In the genomic region with DNA sequence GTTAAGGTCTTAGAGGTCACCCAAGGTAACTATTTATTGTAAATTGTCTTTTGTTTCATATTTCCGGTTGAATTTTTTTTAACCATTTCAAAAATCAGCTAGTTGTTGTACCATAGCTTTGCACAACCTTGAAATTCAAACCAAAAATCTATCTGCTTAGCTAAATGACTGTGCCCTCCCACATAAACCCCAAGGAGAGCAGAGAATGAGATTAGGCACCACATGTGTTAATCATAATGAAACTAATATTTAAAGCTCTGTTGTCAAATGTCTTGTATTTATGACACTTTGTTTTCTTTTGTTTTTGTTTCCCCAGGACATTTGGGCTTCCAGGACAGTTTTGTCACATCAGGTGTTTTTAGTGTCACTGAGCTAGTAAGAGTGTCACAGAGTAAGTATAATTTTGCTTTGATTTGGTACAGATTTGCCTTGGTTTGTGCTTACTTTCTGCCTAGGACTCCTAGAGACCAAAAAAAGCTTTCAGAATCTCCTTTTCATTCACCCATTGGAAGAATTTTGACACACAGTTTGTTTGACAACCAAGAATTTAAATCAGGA, we compare ENCODE assay signal across 10 cellular contexts.
DNase-seq lines count a peak whose midpoint lies in the region; ATAC-seq lines count a peak whose summit lies in the region.
"Had no signal": no experiment of that assay in that cellular context is flagged by ENCODE, and none has a peak within 500 bp of the region (broad histone marks: within the 10 kb centered on the region; RNA-seq: fewer than 3 reads in every experiment).

No MANE protein-coding gene starts in this region.

- peak overlapping the region; percentile 94 for H3K27ac Mint-ChIP-seq in stimulated activated effector memory CD8-positive, alpha-beta T cell treated with anti-CD3 and anti-CD28 coated beads, Interleukin-12 subunit alpha, Interleukin-12 subunit beta, amount 100 ng/mL, for 72 hours
- H3K27ac Mint-ChIP-seq: type B pancreatic cell had no signal

- H3K4me3 Mint-ChIP-seq in stimulated activated effector memory CD8-positive, alpha-beta T cell treated with anti-CD3 and anti-CD28 coated beads, Interleukin-12 subunit alpha, Interleukin-12 subunit beta, amount 100 ng/mL, for 72 hours, result peak overlapping the region; percentile 45
- H3K4me3 Mint-ChIP-seq: type B pancreatic cell had no signal

- DNase-seq in activated naive CD4-positive, alpha-beta T cell treated with Interleukin-2 at 50 U/mL for 16 hours, result peak; percentile 9
- DNase-seq in activated naive CD4-positive, alpha-beta T cell treated with anti-CD3 and anti-CD28 coated beads, Interleukin-2, amount 50 U/mL, for 16 hours, result no peak
- DNase-seq in stimulated activated effector memory CD8-positive, alpha-beta T cell treated with anti-CD3 and anti-CD28 coated beads, Interleukin-12 subunit alpha, Interleukin-12 subunit beta, amount 100 ng/mL, for 72 hours (ENCODE audit: low spot score in 2 of 2), result no peak
- no peak for DNase-seq in stimulated activated naive CD4-positive, alpha-beta T cell (lab: John Stamatoyannopoulos, UW)
- no peak for DNase-seq in hypothalamus (lab: John Stamatoyannopoulos, UW)
- no peak for DNase-seq in kidney glomerular epithelial cell (lab: John Stamatoyannopoulos, UW)
- DNase-seq: NK-92 treated with Interleukin-12 subunit alpha and Interleukin-12 subunit beta, amount 100 ng/mL, for 24 hours had no signal

- no peaks in the 10 kb centered on the region for H3K9me3 Mint-ChIP-seq in stimulated activated effector memory CD8-positive, alpha-beta T cell treated with anti-CD3 and anti-CD28 coated beads, Interleukin-12 subunit alpha, Interleukin-12 subunit beta, amount 100 ng/mL, for 72 hours
- H3K9me3 Mint-ChIP-seq: type B pancreatic cell had no signal

- peaks cover 10% of the 10 kb centered on the region for H3K36me3 Mint-ChIP-seq in stimulated activated effector memory CD8-positive, alpha-beta T cell treated with anti-CD3 and anti-CD28 coated beads, Interleukin-12 subunit alpha, Interleukin-12 subunit beta, amount 100 ng/mL, for 72 hours

- peak; percentile 99 for ATAC-seq in GM21529 (IDR thresholded peaks at IDR 0.05; ENCODE audit: unreplicated experiment)
- peak; percentile 99 for ATAC-seq in HG03196 (IDR thresholded peaks at IDR 0.05; ENCODE audit: unreplicated experiment)
- ATAC-seq in stimulated activated effector memory CD8-positive, alpha-beta T cell treated with anti-CD3 and anti-CD28 coated beads, Interleukin-12 subunit alpha, Interleukin-12 subunit beta, amount 100 ng/mL, for 72 hours, result peak; percentile 99

- H3K4me1 Mint-ChIP-seq in stimulated activated effector memory CD8-positive, alpha-beta T cell treated with anti-CD3 and anti-CD28 coated beads, Interleukin-12 subunit alpha, Interleukin-12 subunit beta, amount 100 ng/mL, for 72 hours, result peaks cover 15% of the 10 kb centered on the region
